ENCODE assay signal across 8 cellular contexts in the genomic region with DNA sequence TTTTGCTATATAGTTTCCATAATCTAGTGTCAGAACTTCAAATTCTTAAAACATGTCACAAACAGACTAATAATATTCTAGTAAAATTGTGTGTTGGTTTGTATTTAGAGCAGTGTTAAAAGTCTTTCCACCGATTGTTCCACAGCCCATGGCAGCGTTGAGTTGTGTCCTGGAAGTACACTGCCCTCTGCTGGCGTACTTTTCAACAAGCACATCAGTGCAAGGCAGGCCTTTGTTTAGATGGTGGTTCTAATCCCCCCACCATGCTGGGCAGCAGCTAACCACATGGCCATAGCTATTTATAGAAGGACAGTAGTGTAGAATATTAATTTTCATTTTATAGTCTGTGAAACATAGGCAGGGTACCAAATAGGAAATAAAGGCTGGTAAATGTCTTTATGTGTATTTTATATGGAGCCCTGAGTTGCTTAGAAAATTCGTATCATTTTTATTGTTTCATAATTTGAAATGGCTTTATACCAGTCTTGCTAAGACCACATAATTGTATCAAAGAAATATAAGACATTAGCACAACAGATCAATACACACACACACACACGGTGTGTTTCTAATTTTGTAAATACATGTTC.
DNase-seq lines count a peak whose midpoint lies in the region; ATAC-seq and TF ChIP-seq lines count a peak whose summit lies in the region.

No MANE protein-coding gene starts in this region.

- DNase-seq in Daoy (ENCODE audit: low read depth), result peak; percentile 57
- peak; percentile 71 for DNase-seq in KBM-7
- DNase-seq in OCI-M1 (lab: John Stamatoyannopoulos, UW), result peak; percentile 79
- peak; percentile 29 for DNase-seq in activated T-cell treated with anti-CD3 and anti-CD28 coated beads, Interleukin-2, amount 50 U/mL, for 1 hour
- DNase-seq in fibroblast of gingiva (ENCODE audit: low read depth), result peak; percentile 62
- peak; percentile 77 to 78 for DNase-seq in tibial artery

- H3K27ac ChIP-seq in neural cell (ENCODE audit: low read length) (no peak overlapping the region), tibial artery (no peak overlapping the region)

- TF ChIP-seq EP300 in neural cell (conservative IDR thresholded peaks at IDR 0.05; ENCODE audit: poor library complexity, severe bottlenecking), result no peak

- no peak overlapping the region for H3K4me2 ChIP-seq in neural cell (ENCODE audit: low read length)

- H3K36me3 ChIP-seq in neural cell (ENCODE audit: insufficient read depth, low read length) (no peaks in the 10 kb centered on the region), tibial artery (no peaks in the 10 kb centered on the region)

- intact Hi-C loops in tibial artery (cut with DNase I; ENCODE audit: low total_unique reads), result loop anchor here (2.0 to 10.0 kb wide), 2 partner anchors 145 to 963 kb away; no protein-coding TSS in a partner anchor

- no peak overlapping the region for H2AFZ ChIP-seq in neural cell (ENCODE audit: low read depth, low read length)

- H3K27me3 ChIP-seq in neural cell (ENCODE audit: insufficient read depth, low read depth, low read length), result no peaks in the 10 kb centered on the region
- no peaks in the 10 kb centered on the region for H3K27me3 ChIP-seq in tibial artery

- H3K4me3 ChIP-seq in neural cell (ENCODE audit: low read length) (no peak overlapping the region), tibial artery (no peak overlapping the region)

- in situ Hi-C loops in KBM-7 (cut with MboI; ENCODE audit: low pct_unique_long_range_greater_than_20kb, low sequenced_read_pairs), result no loop called here

- peak; percentile 93 for ATAC-seq in GM21619 (IDR thresholded peaks at IDR 0.05; ENCODE audit: unreplicated experiment)

- no peaks in the 10 kb centered on the region for H4K20me1 ChIP-seq in neural cell (ENCODE audit: insufficient read depth)

- peak; percentile 93 for TF ChIP-seq RAD21 in neural cell (conservative IDR thresholded peaks at IDR 0.05)

- H3K9ac ChIP-seq in neural cell (ENCODE audit: low read length), result no peak overlapping the region

- no peaks in the 10 kb centered on the region for H3F3A ChIP-seq in neural cell (ENCODE audit: insufficient read depth, low read length, poor library complexity, severe bottlenecking)

- no peaks in the 10 kb centered on the region for H3K79me2 ChIP-seq in neural cell (replicated peaks; ENCODE audit: insufficient read depth, low read length)

- peaks cover 0 to 20% (median 8%) of the 10 kb centered on the region in 4 donors for H3K4me1 ChIP-seq in tibial artery

- H3K9me2 ChIP-seq in neural cell (ENCODE audit: insufficient read depth, low read length), result no peaks in the 10 kb centered on the region

- peak; percentile 92 for TF ChIP-seq CTCF in neural cell (IDR thresholded peaks at IDR 0.05; ENCODE audit: poor library complexity, severe bottlenecking)
- TF ChIP-seq CTCF in tibial artery (IDR thresholded peaks at IDR 0.05), result peak; percentile 73 to 79

- H3K9me3 ChIP-seq in neural cell (ENCODE audit: low read length) (peaks cover 8% of the 10 kb centered on the region), tibial artery (peaks cover 0 to 6% (median 0%) of the 10 kb centered on the region in 3 donors)

TF ChIP-seq in neural cell, 6 proteins besides CTCF, POLR2A, EP300 and RAD21:
- TF ChIP-seq, protein P1, sequence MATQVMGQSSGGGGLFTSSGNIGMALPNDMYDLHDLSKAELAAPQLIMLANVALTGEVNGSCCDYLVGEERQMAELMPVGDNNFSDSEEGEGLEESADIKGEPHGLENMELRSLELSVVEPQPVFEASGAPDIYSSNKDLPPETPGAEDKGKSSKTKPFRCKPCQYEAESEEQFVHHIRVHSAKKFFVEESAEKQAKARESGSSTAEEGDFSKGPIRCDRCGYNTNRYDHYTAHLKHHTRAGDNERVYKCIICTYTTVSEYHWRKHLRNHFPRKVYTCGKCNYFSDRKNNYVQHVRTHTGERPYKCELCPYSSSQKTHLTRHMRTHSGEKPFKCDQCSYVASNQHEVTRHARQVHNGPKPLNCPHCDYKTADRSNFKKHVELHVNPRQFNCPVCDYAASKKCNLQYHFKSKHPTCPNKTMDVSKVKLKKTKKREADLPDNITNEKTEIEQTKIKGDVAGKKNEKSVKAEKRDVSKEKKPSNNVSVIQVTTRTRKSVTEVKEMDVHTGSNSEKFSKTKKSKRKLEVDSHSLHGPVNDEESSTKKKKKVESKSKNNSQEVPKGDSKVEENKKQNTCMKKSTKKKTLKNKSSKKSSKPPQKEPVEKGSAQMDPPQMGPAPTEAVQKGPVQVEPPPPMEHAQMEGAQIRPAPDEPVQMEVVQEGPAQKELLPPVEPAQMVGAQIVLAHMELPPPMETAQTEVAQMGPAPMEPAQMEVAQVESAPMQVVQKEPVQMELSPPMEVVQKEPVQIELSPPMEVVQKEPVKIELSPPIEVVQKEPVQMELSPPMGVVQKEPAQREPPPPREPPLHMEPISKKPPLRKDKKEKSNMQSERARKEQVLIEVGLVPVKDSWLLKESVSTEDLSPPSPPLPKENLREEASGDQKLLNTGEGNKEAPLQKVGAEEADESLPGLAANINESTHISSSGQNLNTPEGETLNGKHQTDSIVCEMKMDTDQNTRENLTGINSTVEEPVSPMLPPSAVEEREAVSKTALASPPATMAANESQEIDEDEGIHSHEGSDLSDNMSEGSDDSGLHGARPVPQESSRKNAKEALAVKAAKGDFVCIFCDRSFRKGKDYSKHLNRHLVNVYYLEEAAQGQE (IDR thresholded peaks at IDR 0.05; ENCODE audit: borderline replicate concordance), result no peak
- TF ChIP-seq MXI1 (conservative IDR thresholded peaks at IDR 0.05; ENCODE audit: poor library complexity, severe bottlenecking) (no peak), POLR2AphosphoS5 (IDR thresholded peaks at IDR 0.05) (no peak), TAF1 (IDR thresholded peaks at IDR 0.05; ENCODE audit: low read depth) (no peak), SMC3 (conservative IDR thresholded peaks at IDR 0.05; ENCODE audit: poor library complexity) (peak; percentile 95), EZH2 (IDR thresholded peaks at IDR 0.05; ENCODE audit: borderline replicate concordance, insufficient read depth, low read length, poor library complexity, severe bottlenecking) (no peak)

Comparison
In these comparisons a context has a peak if more than half of its experiments do, and no peak if none do; other contexts are left out.
1. DNase-seq: peak in every context shown above with its lines; median percentile 79 in OCI-M1; 78 in tibial artery; 71 in KBM-7; 62 in fibroblast of gingiva; 57 in Daoy; 29 in activated T-cell treated with anti-CD3 and anti-CD28 coated beads, Interleukin-2, amount 50 U/mL, for 1 hour.